Comparison of ENCODE assay signal across 10 cellular contexts in the genomic region with DNA sequence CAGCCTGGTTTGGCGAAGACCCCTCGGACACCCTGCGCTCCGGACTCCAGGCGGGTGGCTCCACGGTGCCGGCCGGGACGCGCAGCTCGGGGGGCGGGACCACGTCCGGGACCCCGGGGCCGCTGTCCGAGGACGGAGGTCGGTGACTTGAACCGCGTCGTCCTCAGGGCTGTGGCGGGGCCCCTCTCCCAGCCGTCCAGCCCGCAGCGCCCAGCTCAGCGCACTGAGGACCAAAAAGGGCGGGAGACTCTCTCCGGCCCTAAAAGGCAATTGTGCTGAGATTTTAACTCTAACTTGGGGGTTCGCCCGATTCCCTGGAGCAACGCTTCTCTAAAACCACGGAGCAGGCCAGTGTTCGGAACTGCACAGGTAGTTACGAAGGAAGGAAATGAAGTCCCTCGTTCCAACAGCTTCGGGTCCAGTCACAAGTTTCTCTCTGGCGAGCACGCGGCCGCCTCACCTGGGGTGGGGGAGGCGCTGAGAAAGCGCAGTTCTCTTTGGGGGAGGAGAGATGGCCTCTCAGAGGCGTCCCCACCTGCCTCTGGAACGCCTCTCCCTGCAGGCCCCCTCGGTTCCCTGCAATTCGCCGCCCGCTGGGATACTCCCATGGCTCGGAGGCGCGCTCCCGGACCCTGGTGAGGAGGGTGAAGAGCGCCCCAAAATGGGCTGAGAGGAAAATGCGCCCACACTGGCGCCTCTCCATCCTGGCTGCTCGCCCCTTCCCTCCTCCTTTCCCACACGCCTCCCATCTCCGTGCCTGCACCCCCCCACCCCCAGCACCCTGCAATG.
A peak's percentile ranks its signal among the peaks of the same experiment; 100 is the strongest.
DNase-seq lines count a peak whose midpoint lies in the region; ATAC-seq, FAIRE-seq and TF ChIP-seq lines count a peak whose summit lies in the region.
"Had no signal": no experiment of that assay in that cellular context is flagged by ENCODE, and none has a peak within 500 bp of the region (broad histone marks: within the 10 kb centered on the region; RNA-seq: fewer than 3 reads in every experiment).

No MANE protein-coding gene starts in this region.

- RAD21 ChIA-PET in HCT116 (lab: Charles Lee; ENCODE audit: low non-redundant PET in 1 of 2, low total read pairs in 2 of 2, uncharacterized antibody in 2 of 2, unreplicated experiment in 2 of 2) = no interaction called here

- H3K27ac ChIP-seq in BLaER1 (no peak overlapping the region), HCT116 (ENCODE audit: low read depth, low read length) (no peak overlapping the region; the same call in 1 of the 2 replicates)

- H3K9me3 ChIP-seq in BLaER1 = no peaks in the 10 kb centered on the region
- no peaks in the 10 kb centered on the region for H3K9me3 ChIP-seq in HCT116 (ENCODE audit: control insufficient read depth in 1 of 2, insufficient read depth in 1 of 2, low read depth in 1 of 2, low read length in 2 of 2)

- H3K4me1 ChIP-seq in BLaER1 = peaks cover 48% of the 10 kb centered on the region
- H3K4me1 ChIP-seq in HCT116 (ENCODE audit: control insufficient read depth in 1 of 2, insufficient read depth in 2 of 2, low read length in 2 of 2) = peaks cover 0 to 13% of the 10 kb centered on the region in 2 experiments; a peak in 3 of 4 replicates

- H3K27me3 ChIP-seq in BLaER1 (peaks cover 100% of the 10 kb centered on the region), HCT116 (ENCODE audit: insufficient read depth, low read length) (no peaks in the 10 kb centered on the region)

- no peaks in the 10 kb centered on the region for H3K9me2 ChIP-seq in HCT116 (ENCODE audit: insufficient read depth)

- H3K9me3 Mint-ChIP-seq in brain (peaks cover 0 to 52% (median 8%) of the 10 kb centered on the region in 5 experiments), neural crest cell (no peaks in the 10 kb centered on the region)
- H3K9me3 Mint-ChIP-seq: stimulated activated naive CD8-positive, alpha-beta T cell treated with anti-CD3 and anti-CD28 coated beads, Interleukin-15, Interleukin-2, amounts not matched to agents 100 ng/mL and 50 ng/mL, for 24 hours had no signal

- POLR2A ChIA-PET in HCT116 (lab: Charles Lee) = no interaction called here

- H3K4me1 Mint-ChIP-seq in brain = peaks cover 41% of the 10 kb centered on the region
- peaks cover 42% of the 10 kb centered on the region for H3K4me1 Mint-ChIP-seq in neural crest cell

- H3K36me3 Mint-ChIP-seq in brain (no peaks in the 10 kb centered on the region), neural crest cell (ENCODE audit: low read depth) (peaks cover 13% of the 10 kb centered on the region)

- peak overlapping the region; percentile 66 for H3K4me3 ChIP-seq in BLaER1
- peak overlapping the region; percentile 76 to 81 for H3K4me3 ChIP-seq in HCT116 (replicated peaks in 1 of 2; ENCODE audit: low read depth in 1 of 2, low read length in 2 of 2)

- H4K20me1 ChIP-seq in BLaER1 (peaks cover 97% of the 10 kb centered on the region), HCT116 (ENCODE audit: insufficient read depth) (no peaks in the 10 kb centered on the region)

- H3K79me2 ChIP-seq in HCT116 (ENCODE audit: insufficient read depth, low read length) = peaks cover 7% of the 10 kb centered on the region; the same call in 1 of the 2 replicates

- TSS peak; percentile 31 for BruUV-seq in HCT116 (replicated peaks; lab: Mats Ljungman, UMichigan)

- ATAC-seq in HCT116 (peak; percentile 6; the same call in 1 of the 2 replicates), HG03095 (IDR thresholded peaks at IDR 0.05; ENCODE audit: unreplicated experiment) (no peak), GM18511 (IDR thresholded peaks at IDR 0.05; ENCODE audit: unreplicated experiment) (no peak)

- H2AFZ ChIP-seq in HCT116 (ENCODE audit: low read depth, low read length, poor library complexity, severe bottlenecking) = no peak overlapping the region

- peak overlapping the region; percentile 96 for H3K4me2 ChIP-seq in BLaER1
- H3K4me2 ChIP-seq in HCT116 (ENCODE audit: low read length) = peak overlapping the region; percentile 96

- peak overlapping the region in 2 of 5 experiments; percentile 97 to 99 for H3K27ac Mint-ChIP-seq in brain
- peak overlapping the region; percentile 87 for H3K27ac Mint-ChIP-seq in neural crest cell (ENCODE audit: unreplicated experiment)
- H3K27ac Mint-ChIP-seq: stimulated activated naive CD8-positive, alpha-beta T cell treated with anti-CD3 and anti-CD28 coated beads, Interleukin-15, Interleukin-2, amounts not matched to agents 100 ng/mL and 50 ng/mL, for 24 hours had no signal

- TF ChIP-seq POLR2A in HCT116 (IDR thresholded peaks at IDR 0.05; ENCODE audit: borderline replicate concordance, extremely low read depth, insufficient read depth, insufficient read length) (no peak), H54 (IDR thresholded peaks at IDR 0.05; ENCODE audit: low read depth, low read length) (no peak), GM12891 (IDR thresholded peaks at IDR 0.05; ENCODE audit: low read depth, low read length) (no peak)

- peak; percentile 65 for TF ChIP-seq RAD21 in HCT116 (IDR thresholded peaks at IDR 0.05; ENCODE audit: low read depth)

- no peak for DNase-seq in HCT116 (ENCODE audit: low read depth, low spot score)
- no peak for DNase-seq in neural crest cell (ENCODE audit: low read depth, low spot score)
- no peak for DNase-seq in H54 (ENCODE audit: insufficient read length, low spot score)
- no peak for DNase-seq in GM12891 (ENCODE audit: insufficient read length, low spot score)
- DNase-seq: activated CD4-positive, alpha-beta T cell treated with anti-CD3 and anti-CD28 coated beads for 1 hour had no signal

- H3K4me3 Mint-ChIP-seq in brain (peak overlapping the region in 3 of 5 experiments; percentile 87 to 95 (median 90)), neural crest cell (peak overlapping the region; percentile 98)

- TF ChIP-seq CTCF in HCT116 (IDR thresholded peaks at IDR 0.05 in 2 of 3, conservative IDR thresholded peaks at IDR 0.05 in 1 of 3; ENCODE audit: borderline replicate concordance in 1 of 3, insufficient read depth in 1 of 3, low read depth in 2 of 3, low read length in 2 of 3) (no peak), brain (conservative IDR thresholded peaks at IDR 0.05) (no peak), neural crest cell (conservative IDR thresholded peaks at IDR 0.05) (no peak)

- no peaks in the 10 kb centered on the region for H3K36me3 ChIP-seq in BLaER1
- H3K36me3 ChIP-seq in HCT116 (ENCODE audit: control insufficient read depth in 1 of 2, insufficient read depth in 2 of 2, low read length in 2 of 2) = no peaks in the 10 kb centered on the region

- FAIRE-seq in H54 (lab: Jason Lieb, UNC) (no peak), GM12891 (lab: Jason Lieb, UNC) (no peak)

- peaks cover 58% of the 10 kb centered on the region for H3K27me3 Mint-ChIP-seq in brain
- peaks cover 62% of the 10 kb centered on the region for H3K27me3 Mint-ChIP-seq in neural crest cell (ENCODE audit: low read depth)

- H3K9ac ChIP-seq in BLaER1 (no peak overlapping the region), HCT116 (ENCODE audit: low read length) (peak overlapping the region; percentile 76)

- CTCF ChIA-PET in HCT116 (lab: Charles Lee) = no interaction called here

- intact Hi-C loops in HCT116 (cut with micrococcal nuclease) = loop anchor here (10.0 kb wide), 1 partner anchor 255 kb away; no protein-coding TSS in a partner anchor

TF ChIP-seq in HCT116, 20 proteins besides CTCF, POLR2A, EP300 and RAD21 (continues in another document):
- TF ChIP-seq JUND (IDR thresholded peaks at IDR 0.05) (no peak), SRF (IDR thresholded peaks at IDR 0.05; ENCODE audit: low read depth) (no peak), CEBPB (IDR thresholded peaks at IDR 0.05; ENCODE audit: low read depth) (no peak), CBX3 (IDR thresholded peaks at IDR 0.05; ENCODE audit: low read depth) (no peak), FOSL1 (IDR thresholded peaks at IDR 0.05; ENCODE audit: low read depth) (no peak), YY1 (IDR thresholded peaks at IDR 0.05; ENCODE audit: extremely low read depth, insufficient replicate concordance, low read depth, low read length) (no peak)
- TF ChIP-seq, protein P1, sequence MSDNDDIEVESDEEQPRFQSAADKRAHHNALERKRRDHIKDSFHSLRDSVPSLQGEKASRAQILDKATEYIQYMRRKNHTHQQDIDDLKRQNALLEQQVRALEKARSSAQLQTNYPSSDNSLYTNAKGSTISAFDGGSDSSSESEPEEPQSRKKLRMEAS (IDR thresholded peaks at IDR 0.05) = no peak

TF ChIP-seq in GM12891, 5 proteins besides CTCF, POLR2A, EP300 and RAD21:
- TF ChIP-seq TAF1 (IDR thresholded peaks at IDR 0.05; ENCODE audit: low read depth, low read length) (no peak), POLR2AphosphoS5 (IDR thresholded peaks at IDR 0.05; ENCODE audit: low read depth, low read length) (no peak), POU2F2 (IDR thresholded peaks at IDR 0.05; ENCODE audit: low read depth, low read length) (no peak), PAX5 (IDR thresholded peaks at IDR 0.05; ENCODE audit: insufficient read depth, low read length, severe bottlenecking) (no peak), SPI1 (IDR thresholded peaks at IDR 0.05; ENCODE audit: low read depth, low read length) (no peak)
